22 cellular contexts compared by ENCODE assay signal in the genomic region with DNA sequence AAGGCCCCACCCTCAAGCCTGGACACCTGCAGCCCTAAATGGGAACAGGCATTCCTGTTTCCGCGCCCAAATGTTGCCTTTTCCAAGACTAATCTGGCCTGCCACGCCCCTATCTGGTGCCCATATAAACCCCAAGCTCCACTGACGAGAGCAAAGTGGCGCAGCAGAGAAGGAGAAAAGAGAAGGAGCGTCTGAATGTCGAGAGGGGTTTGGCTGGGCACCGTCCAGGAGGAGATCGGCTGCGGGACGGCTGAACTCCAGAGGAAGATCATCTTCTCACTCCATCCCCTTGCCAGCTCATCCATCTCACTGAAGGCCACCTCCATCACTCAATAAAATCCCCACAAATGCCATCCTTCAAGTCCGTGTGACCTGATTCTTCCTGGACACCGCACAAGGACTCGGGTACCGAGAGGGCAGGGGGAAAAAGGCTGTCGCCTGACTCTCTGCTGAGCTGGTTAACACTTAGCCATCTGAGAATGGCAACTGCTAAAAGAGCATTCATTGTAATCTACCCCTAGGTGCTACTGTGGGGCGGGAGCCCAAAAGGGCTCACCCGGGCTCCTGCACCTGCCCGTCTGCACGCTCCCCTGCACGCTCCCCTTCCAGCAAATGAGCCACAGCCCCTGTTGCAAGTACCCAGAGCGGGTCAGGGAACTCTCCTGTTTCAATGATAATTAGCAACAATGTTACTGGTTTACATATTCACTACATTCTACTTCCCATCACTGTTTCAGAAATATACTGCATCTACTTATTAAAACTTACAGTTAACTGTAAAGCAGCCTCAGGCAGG.
"Had no signal": no experiment of that assay in that cellular context is flagged by ENCODE, and none has a peak within 500 bp of the region (broad histone marks: within the 10 kb centered on the region; RNA-seq: fewer than 3 reads in every experiment).

No MANE protein-coding gene starts in this region.

- H3K36me3 Mint-ChIP-seq: immature natural killer cell had no signal

- H3K36me3 ChIP-seq: left lung, sigmoid colon, thoracic aorta, WERI-Rb-1 had no signal

- H3K4me3 ChIP-seq: left lung, sigmoid colon, smooth muscle cell, thoracic aorta had no signal

- H3K4me2 ChIP-seq: smooth muscle cell had no signal

- H3K27me3 Mint-ChIP-seq: activated naive CD8-positive, alpha-beta T cell treated with anti-CD3 and anti-CD28 coated beads for 36 hours; dendritic cell treated with granulocyte-macrophage colony-stimulating factor and Interleukin-4, amounts not matched to agents 40 ng/mL and 50 ng/mL, for 4 days; memory B cell; T-cell had no signal

- H3K9me3 Mint-ChIP-seq: activated naive CD8-positive, alpha-beta T cell treated with anti-CD3 and anti-CD28 coated beads for 36 hours; immature natural killer cell; memory B cell; T-cell had no signal

- H3K27me3 ChIP-seq: foreskin keratinocyte, left lung, sigmoid colon had no signal

- DNase-seq: activated CD4-positive, alpha-beta T cell treated with anti-CD3 and anti-CD28 coated beads for 1 hour; activated naive CD4-positive, alpha-beta T cell treated with Interleukin-2 at 50 U/mL for 16 hours; activated naive CD8-positive, alpha-beta T cell treated with anti-CD3 and anti-CD28 coated beads for 36 hours; activated T-cell treated with anti-CD3 and anti-CD28 coated beads, Interleukin-2, amount 50 U/mL, for 1 hour; amniotic stem cell; effector CD8-positive, alpha-beta T cell; immature natural killer cell; kidney glomerular epithelial cell; occipital lobe; retina; sigmoid colon; stimulated activated CD4-positive, alpha-beta T cell treated with anti-CD3 and anti-CD28 coated beads, Interleukin-2, amount 100 ng/mL, for 48 hours; stimulated activated CD8-positive, alpha-beta memory T cell treated with anti-CD3 and anti-CD28 coated beads, Interleukin-4, amount 100 ng/mL, for 48 hours; stimulated activated naive CD4-positive, alpha-beta T cell; T-cell; WERI-Rb-1 had no signal

- ATAC-seq: foreskin keratinocyte, T-cell had no signal

- H3K4me3 Mint-ChIP-seq: activated naive CD8-positive, alpha-beta T cell treated with anti-CD3 and anti-CD28 coated beads for 36 hours; dendritic cell treated with granulocyte-macrophage colony-stimulating factor and Interleukin-4, amounts not matched to agents 40 ng/mL and 50 ng/mL, for 4 days; immature natural killer cell; memory B cell; T-cell had no signal

- H3K4me1 ChIP-seq: foreskin keratinocyte, sigmoid colon had no signal

- H3K27ac ChIP-seq: foreskin keratinocyte, left lung, sigmoid colon, thoracic aorta, WERI-Rb-1 had no signal

- H3K9me3 ChIP-seq: left lung, sigmoid colon, thoracic aorta had no signal

- H3K27ac Mint-ChIP-seq: activated naive CD8-positive, alpha-beta T cell treated with anti-CD3 and anti-CD28 coated beads for 36 hours; dendritic cell treated with granulocyte-macrophage colony-stimulating factor and Interleukin-4, amounts not matched to agents 40 ng/mL and 50 ng/mL, for 4 days; memory B cell had no signal
